In the genomic region with DNA sequence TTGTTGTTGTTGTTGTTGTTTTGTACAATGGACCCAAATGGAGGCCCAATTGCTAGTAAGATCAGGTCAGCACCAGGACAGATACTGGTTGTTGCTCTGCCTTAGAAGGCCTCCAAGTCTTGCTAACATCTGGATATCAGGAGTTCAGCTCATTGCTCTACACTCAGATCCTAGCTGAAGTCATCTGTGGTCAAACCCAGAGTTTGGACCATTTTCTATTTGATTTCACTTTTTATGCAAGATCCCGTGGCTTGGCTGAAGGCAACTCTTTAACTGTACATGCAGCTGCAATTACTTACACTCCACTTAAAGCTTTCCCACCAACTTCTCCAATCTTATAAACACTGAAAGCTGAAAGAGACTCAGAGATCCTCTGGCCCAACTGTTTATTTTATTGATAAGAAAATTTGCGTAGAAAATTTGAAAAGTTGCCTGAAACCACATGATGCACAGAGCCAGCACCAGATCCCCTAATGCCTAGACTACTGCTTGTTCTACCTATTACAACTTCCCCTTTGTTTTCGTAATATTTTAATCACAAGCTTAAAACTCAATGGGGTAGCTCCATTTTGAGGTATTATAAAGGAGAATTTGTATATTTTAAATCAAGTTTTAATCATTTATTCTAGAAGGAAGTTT, we compare ENCODE assay signal across 28 cellular contexts. TPM values are rescaled to one million over a fixed set of nuclear protein-coding genes. Genes with fewer than 3 reads are reported as not detected.
DNase-seq lines count a peak whose midpoint lies in the region; ATAC-seq and TF ChIP-seq lines count a peak whose summit lies in the region.
"Had no signal": no experiment of that assay in that cellular context is flagged by ENCODE, and none has a peak within 500 bp of the region (broad histone marks: within the 10 kb centered on the region; RNA-seq: fewer than 3 reads in every experiment).

No MANE protein-coding gene starts in this region.

- no peak for ATAC-seq in activated T-cell treated with anti-CD3 and anti-CD28 coated beads, Interleukin-2, amount 50 U/mL, for 4 hours
- ATAC-seq: Panc1 had no signal

- H3K27me3 ChIP-seq in adipocyte (replicated peaks; ENCODE audit: control insufficient read depth, insufficient read depth, low read length) = no peaks in the 10 kb centered on the region
- no peaks in the 10 kb centered on the region for H3K27me3 ChIP-seq in hepatocyte

- no peaks in the 10 kb centered on the region for H3K9me3 Mint-ChIP-seq in activated T-cell treated with anti-CD3 and anti-CD28 coated beads, Interleukin-2, amount 50 U/mL, for 4 hours
- H3K9me3 Mint-ChIP-seq: activated B cell treated with CpG ODN at 0.5 μM for 24 hours; activated CD4-positive, alpha-beta memory T cell treated with anti-CD3 and anti-CD28 coated beads for 36 hours; HFFc6 had no signal

- H2AFZ ChIP-seq in hepatocyte = no peak overlapping the region

- no peaks in the 10 kb centered on the region for H3K27me3 Mint-ChIP-seq in activated T-cell treated with anti-CD3 and anti-CD28 coated beads, Interleukin-2, amount 50 U/mL, for 4 hours (ENCODE audit: low read depth)

- no peaks in the 10 kb centered on the region for H3K36me3 Mint-ChIP-seq in activated T-cell treated with anti-CD3 and anti-CD28 coated beads, Interleukin-2, amount 50 U/mL, for 4 hours (ENCODE audit: insufficient read depth)
- H3K36me3 Mint-ChIP-seq: activated CD4-positive, alpha-beta memory T cell treated with anti-CD3 and anti-CD28 coated beads for 36 hours; CD4-positive, CD25-positive, alpha-beta regulatory T cell had no signal

- H3K4me3 ChIP-seq in adipocyte (ENCODE audit: low read length) = no peak overlapping the region
- H3K4me3 ChIP-seq in hepatocyte = no peak overlapping the region
- no peak overlapping the region for H3K4me3 ChIP-seq in coronary artery

- H3K4me3 Mint-ChIP-seq in activated T-cell treated with anti-CD3 and anti-CD28 coated beads, Interleukin-2, amount 50 U/mL, for 4 hours = no peak overlapping the region
- H3K4me3 Mint-ChIP-seq: activated B cell treated with CpG ODN at 0.5 μM for 24 hours; activated CD4-positive, alpha-beta memory T cell treated with anti-CD3 and anti-CD28 coated beads for 36 hours; CD4-positive, CD25-positive, alpha-beta regulatory T cell; HFFc6 had no signal

- H3K9me2 ChIP-seq in hepatocyte (replicated peaks; ENCODE audit: insufficient read depth) = no peaks in the 10 kb centered on the region

- no peaks in the 10 kb centered on the region for H3K36me3 ChIP-seq in adipocyte (ENCODE audit: control insufficient read depth, insufficient read depth, low read length, severe bottlenecking)
- no peaks in the 10 kb centered on the region for H3K36me3 ChIP-seq in hepatocyte (replicated peaks; ENCODE audit: insufficient read depth, low read depth)

- no peaks in the 10 kb centered on the region for H4K20me1 ChIP-seq in hepatocyte (ENCODE audit: insufficient read depth, poor library complexity, severe bottlenecking)

- H3K4me1 ChIP-seq in adipocyte (ENCODE audit: control insufficient read depth, insufficient read depth, low read length) (peaks cover 10% of the 10 kb centered on the region), hepatocyte (ENCODE audit: insufficient read depth) (peaks cover 12% of the 10 kb centered on the region)

- TF ChIP-seq CTCF in 22Rv1 (IDR thresholded peaks at IDR 0.05) = no peak
- TF ChIP-seq CTCF in hepatocyte (IDR thresholded peaks at IDR 0.05; ENCODE audit: poor library complexity) = no peak
- no peak for TF ChIP-seq CTCF in coronary artery (IDR thresholded peaks at IDR 0.05)

- WGBS in hepatocyte (ENCODE audit: low lambda C conversion rate, missing lambda C conversion rate) = 59% methylated on average over 3 of the region's 3 CpGs

- H3K9me3 ChIP-seq in adipocyte (ENCODE audit: control insufficient read depth, low read length) (no peaks in the 10 kb centered on the region), hepatocyte (ENCODE audit: low read depth) (no peaks in the 10 kb centered on the region)

- H3K4me1 Mint-ChIP-seq in activated T-cell treated with anti-CD3 and anti-CD28 coated beads, Interleukin-2, amount 50 U/mL, for 4 hours (ENCODE audit: low read depth) = no peaks in the 10 kb centered on the region
- H3K4me1 Mint-ChIP-seq: activated B cell treated with CpG ODN at 0.5 μM for 24 hours; CD4-positive, CD25-positive, alpha-beta regulatory T cell had no signal

- no peak overlapping the region for H3K9ac ChIP-seq in adipocyte (ENCODE audit: low read length)

- DNase-seq in KBM-7 = peak; percentile 35
- DNase-seq in adipocyte (ENCODE audit: low read depth) = peak; percentile 34
- DNase-seq in hepatocyte (ENCODE audit: low spot score) = no peak
- DNase-seq in activated T-cell treated with anti-CD3 and anti-CD28 coated beads, Interleukin-2, amount 50 U/mL, for 4 hours = no peak
- DNase-seq in coronary artery (ENCODE audit: low spot score) = no peak
- no peak for DNase-seq in activated naive CD4-positive, alpha-beta T cell treated with Interleukin-2 at 50 U/mL for 16 hours
- no peak for DNase-seq in NCI-H446 treated with DMSO at 0.1 percent for 48 hours (lab: John Stamatoyannopoulos, UW)
- DNase-seq: activated B cell treated with CpG ODN at 0.5 μM for 24 hours; activated CD4-positive, alpha-beta memory T cell treated with anti-CD3 and anti-CD28 coated beads for 36 hours; activated T-cell treated with anti-CD3 and anti-CD28 coated beads for 4 hours; amniotic stem cell; CD4-positive, CD25-positive, alpha-beta regulatory T cell; cerebellar nuclear complex; effector memory CD4-positive, alpha-beta T cell; HFFc6; hypothalamus; NCI-H1694; NCI-H82; substantia nigra; T-helper 2 cell had no signal

- in situ Hi-C loops in KBM-7 (cut with MboI; ENCODE audit: low pct_unique_long_range_greater_than_20kb, low sequenced_read_pairs) = no loop called here

- peak overlapping the region; percentile 11 for H3K4me2 ChIP-seq in hepatocyte

- peak overlapping the region; percentile 86 for H3K27ac ChIP-seq in 22Rv1
- peak overlapping the region; percentile 3 for H3K27ac ChIP-seq in hepatocyte
- no peak overlapping the region for H3K27ac ChIP-seq in coronary artery

- no peaks in the 10 kb centered on the region for H3K79me2 ChIP-seq in hepatocyte

RNA-seq across cellular contexts. Expression of gene SLC17A2, which starts 2.7 kb away (rescaled TPM):
- total RNA-seq in hepatocyte = 6.4 and 7.7 TPM in 2 replicates
- 2.2 and 2.8 TPM in 2 replicates for polyA plus RNA-seq in hepatocyte
- under 1 TPM in 1 of 3 donors, not detected in 2; 0.33 TPM for total RNA-seq in activated T-cell treated with anti-CD3 and anti-CD28 coated beads, Interleukin-2, amount 50 U/mL, for 4 hours
- total RNA-seq: activated B cell treated with CpG ODN at 0.5 μM for 24 hours; activated CD4-positive, alpha-beta memory T cell treated with anti-CD3 and anti-CD28 coated beads for 36 hours; CD4-positive, CD25-positive, alpha-beta regulatory T cell; HFFc6; M059J; omental fat pad; SK-MEL-5 had no signal
- polyA plus RNA-seq: CD4-positive, CD25-positive, alpha-beta regulatory T cell; keratinocyte had no signal

RNA-seq across cellular contexts. Expression of gene TRIM38, which starts 34.8 kb away (rescaled TPM):
- 7.9 and 8.6 TPM in 2 replicates for total RNA-seq in hepatocyte
- polyA plus RNA-seq in hepatocyte = 3.2 and 5.2 TPM in 2 replicates
- total RNA-seq in activated T-cell treated with anti-CD3 and anti-CD28 coated beads, Interleukin-2, amount 50 U/mL, for 4 hours = 10 to 100 TPM in 2 of 3 donors, 1 to 10 TPM in 1; 9.3 to 14.5 (median 11.3) TPM

RNA-seq across cellular contexts. Expression of gene SLC17A3, which starts 53.8 kb away (rescaled TPM):
- 0.23 and 0.36 TPM in 2 replicates for total RNA-seq in hepatocyte
- 0.43 and 0.57 TPM in 2 replicates for polyA plus RNA-seq in hepatocyte
- total RNA-seq in activated T-cell treated with anti-CD3 and anti-CD28 coated beads, Interleukin-2, amount 50 U/mL, for 4 hours = under 1 TPM in 1 of 3 donors, not detected in 2; 0.11 TPM
- total RNA-seq: activated B cell treated with CpG ODN at 0.5 μM for 24 hours; CD4-positive, CD25-positive, alpha-beta regulatory T cell; HFFc6; M059J; myocyte; omental fat pad; SK-MEL-5; urinary bladder had no signal
- polyA plus RNA-seq: keratinocyte, urinary bladder had no signal

Comparison
In these comparisons a context has a peak if more than half of its experiments do, and no peak if none do; other contexts are left out.
1. H3K27ac ChIP-seq: peak in 22Rv1 (single experiment) and hepatocyte (single experiment); none in coronary artery (0 of 2).
2. DNase-seq: peak in KBM-7 (single experiment) and adipocyte (single experiment); none in hepatocyte (single experiment), activated T-cell treated with anti-CD3 and anti-CD28 coated beads, Interleukin-2, amount 50 U/mL, for 4 hours (single experiment), coronary artery (single experiment), activated naive CD4-positive, alpha-beta T cell treated with Interleukin-2 at 50 U/mL for 16 hours (single experiment) and NCI-H446 treated with DMSO at 0.1 percent for 48 hours (single experiment).